ENCODE assay signal across 21 cellular contexts in the genomic region with DNA sequence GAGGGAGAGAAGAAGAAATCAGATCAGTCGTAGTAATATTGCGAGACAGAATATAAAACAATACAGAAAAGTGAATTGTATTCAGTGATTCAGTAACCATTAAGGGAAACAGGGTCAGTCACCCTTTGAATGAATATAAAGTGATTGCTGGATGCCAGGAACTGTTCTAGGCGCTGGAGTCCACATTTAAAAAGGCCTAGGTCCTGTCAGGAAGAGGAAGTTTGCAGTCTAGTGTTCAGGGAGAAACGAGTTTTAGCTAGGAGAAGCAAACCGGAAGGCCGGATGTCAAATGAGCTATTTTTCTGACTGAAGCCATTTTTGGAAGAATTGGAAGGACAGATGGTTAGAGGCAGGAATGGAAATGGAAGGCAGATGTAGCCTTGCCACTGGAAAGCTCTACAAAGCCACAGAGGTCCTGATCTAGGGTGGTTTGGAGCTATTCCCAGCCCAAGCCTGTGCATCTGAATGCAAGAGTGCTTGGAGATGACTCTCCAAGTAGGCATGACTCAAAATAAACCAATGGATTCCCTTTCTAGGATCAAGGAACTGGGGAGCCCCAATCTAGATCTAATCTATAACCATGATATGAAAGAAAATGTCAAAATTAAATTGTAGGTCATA. TPM values are rescaled to one million over a fixed set of nuclear protein-coding genes. Genes with fewer than 3 reads are reported as not detected.
DNase-seq lines count a peak whose midpoint lies in the region; ATAC-seq and TF ChIP-seq lines count a peak whose summit lies in the region.
"Had no signal": no experiment of that assay in that cellular context is flagged by ENCODE, and none has a peak within 500 bp of the region (broad histone marks: within the 10 kb centered on the region; RNA-seq: fewer than 3 reads in every experiment).

No MANE protein-coding gene starts in this region.

- no peaks in the 10 kb centered on the region for H3K9me3 ChIP-seq in gastrocnemius medialis
- H3K9me3 ChIP-seq: right atrium auricular region, tibial nerve had no signal

- H3K27me3 ChIP-seq in gastrocnemius medialis = no peaks in the 10 kb centered on the region
- H3K27me3 ChIP-seq: hepatocyte, right atrium auricular region, tibial nerve had no signal

- in situ Hi-C loops in gastrocnemius medialis (cut with MboI; ENCODE audit: low sequenced_read_pairs in 4 of 4) = no loop called here

- intact Hi-C loops in gastrocnemius medialis (cut with DNase I; ENCODE audit: low total_unique reads) = no loop called here

- no peak overlapping the region for H3K27ac ChIP-seq in gastrocnemius medialis
- H3K27ac ChIP-seq: hepatocyte, right atrium auricular region had no signal

- TF ChIP-seq POLR2A in gastrocnemius medialis (IDR thresholded peaks at IDR 0.05) = no peak

- no peak for ATAC-seq in gastrocnemius medialis
- ATAC-seq: CD8-positive, alpha-beta T cell; left colon; natural killer cell had no signal

- H3K4me1 ChIP-seq in gastrocnemius medialis = no peaks in the 10 kb centered on the region
- H3K4me1 ChIP-seq: right atrium auricular region, tibial nerve had no signal

- no peaks in the 10 kb centered on the region for H3K36me3 ChIP-seq in gastrocnemius medialis
- H3K36me3 ChIP-seq: right atrium auricular region, tibial nerve had no signal

- peak; percentile 77 for DNase-seq in GM03348 (ENCODE audit: low spot score)
- DNase-seq in NCI-H226 = peak; percentile 27
- DNase-seq in fibroblast of gingiva (ENCODE audit: low read depth) = peak; percentile 87
- DNase-seq in pulmonary artery endothelial cell (ENCODE audit: low read depth, low spot score) = peak; percentile 40
- no peak for DNase-seq in gastrocnemius medialis
- no peak for DNase-seq in activated CD8-positive, alpha-beta memory T cell treated with anti-CD3 and anti-CD28 coated beads for 24 hours
- no peak for DNase-seq in stimulated activated CD4-positive, alpha-beta T cell treated with anti-CD3 and anti-CD28 coated beads, Interleukin-12 subunit alpha, Interleukin-12 subunit beta, amount 100 ng/mL, for 4 hours
- DNase-seq in inferior parietal cortex (ENCODE audit: extremely low spot score) = no peak
- DNase-seq: activated B cell treated with CpG ODN at 0.5 μM for 24 hours; activated gamma-delta T cell; CD8-positive, alpha-beta T cell; KG1; left colon; natural killer cell; NCI-H1436 treated with DMSO at 0.1 percent for 48 hours; NCI-H524 treated with DMSO at 0.1 percent for 48 hours; stimulated activated CD4-positive, alpha-beta T cell treated with anti-CD3 and anti-CD28 coated beads, Interleukin-4, amount 100 ng/mL, for 1 hour; T-helper 1 cell had no signal

- H3K4me3 ChIP-seq in gastrocnemius medialis = no peak overlapping the region
- H3K4me3 ChIP-seq: hepatocyte, right atrium auricular region, tibial nerve had no signal

- no peak for TF ChIP-seq CTCF in gastrocnemius medialis (IDR thresholded peaks at IDR 0.05 in 4 of 5, conservative IDR thresholded peaks at IDR 0.05 in 1 of 5)

RNA-seq across cellular contexts. Expression of a gene that starts 36.9 kb away (rescaled TPM):
- total RNA-seq in pulmonary artery endothelial cell (21.8 and 25.6 TPM in 2 replicates), gastrocnemius medialis (10 to 100 TPM in 3 of 4 donors, 1 to 10 TPM in 1; 9.6 to 17.0 (median 11.4) TPM)

Comparison
In these comparisons a context has a peak if more than half of its experiments do, and no peak if none do; other contexts are left out.
1. DNase-seq: peak in GM03348 (single experiment), NCI-H226 (single experiment), fibroblast of gingiva (single experiment) and pulmonary artery endothelial cell (single experiment); none in gastrocnemius medialis (0 of 2), activated CD8-positive, alpha-beta memory T cell treated with anti-CD3 and anti-CD28 coated beads for 24 hours (single experiment), stimulated activated CD4-positive, alpha-beta T cell treated with anti-CD3 and anti-CD28 coated beads, Interleukin-12 subunit alpha, Interleukin-12 subunit beta, amount 100 ng/mL, for 4 hours (single experiment) and inferior parietal cortex (single experiment).